21 cellular contexts compared by ENCODE assay signal in genomic region chr9:75117572-75117971, GRCh38. TPM values are rescaled to one million over a fixed set of nuclear protein-coding genes. Genes with fewer than 3 reads are reported as not detected.
DNase-seq lines count a peak whose midpoint lies in the region; ATAC-seq and TF ChIP-seq lines count a peak whose summit lies in the region.
"Had no signal": no experiment of that assay in that cellular context is flagged by ENCODE, and none has a peak within 500 bp of the region (broad histone marks: within the 10 kb centered on the region; RNA-seq: fewer than 3 reads in every experiment).

No MANE protein-coding gene starts in this region.

- H3K4me1 Mint-ChIP-seq in activated naive CD8-positive, alpha-beta T cell treated with anti-CD3 and anti-CD28 coated beads, Interleukin-2, amount 50 U/mL, for 24 hours, result peaks cover 52% of the 10 kb centered on the region
- H3K4me1 Mint-ChIP-seq in stimulated activated naive CD8-positive, alpha-beta T cell treated with anti-CD3 and anti-CD28 coated beads, Interleukin-15, Interleukin-2, amounts not matched to agents 100 ng/mL and 50 ng/mL, for 24 hours (ENCODE audit: low read depth), result peaks cover 48% of the 10 kb centered on the region
- H3K4me1 Mint-ChIP-seq: brain had no signal

- H3K9me3 Mint-ChIP-seq in activated naive CD4-positive, alpha-beta T cell treated with anti-CD3 and anti-CD28 coated beads, Interleukin-2, amount 50 U/mL, for 72 hours, result peaks cover 9 to 11% of the 10 kb centered on the region in 2 donors
- H3K9me3 Mint-ChIP-seq in activated naive CD8-positive, alpha-beta T cell treated with anti-CD3 and anti-CD28 coated beads, Interleukin-2, amount 50 U/mL, for 24 hours, result peaks cover 10% of the 10 kb centered on the region
- H3K9me3 Mint-ChIP-seq in stimulated activated naive CD8-positive, alpha-beta T cell treated with anti-CD3 and anti-CD28 coated beads, Interleukin-15, Interleukin-2, amounts not matched to agents 100 ng/mL and 50 ng/mL, for 24 hours, result peaks cover 7% of the 10 kb centered on the region
- H3K9me3 Mint-ChIP-seq: activated B cell treated with CpG ODN at 0.5 μM for 24 hours, brain had no signal

- DNase-seq in activated naive CD4-positive, alpha-beta T cell treated with anti-CD3 and anti-CD28 coated beads, Interleukin-2, amount 50 U/mL, for 72 hours (ENCODE audit: low spot score in 2 of 2), result no peak
- no peak for DNase-seq in activated naive CD4-positive, alpha-beta T cell treated with Interleukin-2 at 50 U/mL for 16 hours
- no peak for DNase-seq in activated naive CD8-positive, alpha-beta T cell treated with anti-CD3 and anti-CD28 coated beads, Interleukin-2, amount 50 U/mL, for 24 hours
- DNase-seq in foreskin fibroblast (no peak), upper lobe of left lung (no peak)
- DNase-seq: activated B cell treated with CpG ODN at 0.5 μM for 24 hours; activated gamma-delta T cell; effector CD8-positive, alpha-beta T cell; Kasumi-1; kidney; midbrain; naive thymus-derived CD4-positive, alpha-beta T cell; NCI-H1436; NCI-H2107; NCI-H748 treated with DMSO at 0.1 percent for 48 hours; trophoblast cell had no signal

- no peaks in the 10 kb centered on the region for H3K27me3 Mint-ChIP-seq in activated naive CD8-positive, alpha-beta T cell treated with anti-CD3 and anti-CD28 coated beads, Interleukin-2, amount 50 U/mL, for 24 hours
- H3K27me3 Mint-ChIP-seq in stimulated activated naive CD8-positive, alpha-beta T cell treated with anti-CD3 and anti-CD28 coated beads, Interleukin-15, Interleukin-2, amounts not matched to agents 100 ng/mL and 50 ng/mL, for 24 hours, result no peaks in the 10 kb centered on the region
- H3K27me3 Mint-ChIP-seq: activated B cell treated with CpG ODN at 0.5 μM for 24 hours; naive thymus-derived CD4-positive, alpha-beta T cell had no signal

- no peaks in the 10 kb centered on the region for H3K27me3 ChIP-seq in upper lobe of left lung
- H3K27me3 ChIP-seq: BLaER1 treated with 17β-estradiol and CSF1 and Interleukin-3, amounts not matched to agents 10 nM and 100 nM had no signal

- peaks cover 7 to 33% (median 13%) of the 10 kb centered on the region in 4 donors for H3K36me3 ChIP-seq in upper lobe of left lung

- peaks cover 9 to 29% (median 15%) of the 10 kb centered on the region in 4 donors for H3K4me1 ChIP-seq in upper lobe of left lung

- TF ChIP-seq POLR2A in upper lobe of left lung (IDR thresholded peaks at IDR 0.05), result no peak

- no peak overlapping the region for H3K4me3 Mint-ChIP-seq in activated naive CD8-positive, alpha-beta T cell treated with anti-CD3 and anti-CD28 coated beads, Interleukin-2, amount 50 U/mL, for 24 hours
- peak overlapping the region; percentile 6 for H3K4me3 Mint-ChIP-seq in stimulated activated naive CD8-positive, alpha-beta T cell treated with anti-CD3 and anti-CD28 coated beads, Interleukin-15, Interleukin-2, amounts not matched to agents 100 ng/mL and 50 ng/mL, for 24 hours
- H3K4me3 Mint-ChIP-seq: activated B cell treated with CpG ODN at 0.5 μM for 24 hours; brain; naive thymus-derived CD4-positive, alpha-beta T cell had no signal

- WGBS in upper lobe of left lung, 2 donors, result 91 to 92% methylated on average over 1 of the region's 1 CpG

- no peak overlapping the region for H3K27ac ChIP-seq in upper lobe of left lung
- H3K27ac ChIP-seq: BLaER1 treated with 17β-estradiol and CSF1 and Interleukin-3, amounts not matched to agents 10 nM and 100 nM had no signal

- no peak for TF ChIP-seq CTCF in foreskin fibroblast (IDR thresholded peaks at IDR 0.05; ENCODE audit: low read depth, low read length)
- no peak for TF ChIP-seq CTCF in upper lobe of left lung (IDR thresholded peaks at IDR 0.05)

- H3K9me3 ChIP-seq in upper lobe of left lung, result no peaks in the 10 kb centered on the region

- no peak for TF ChIP-seq EP300 in upper lobe of left lung (IDR thresholded peaks at IDR 0.05)

- H3K27ac Mint-ChIP-seq in activated naive CD4-positive, alpha-beta T cell treated with anti-CD3 and anti-CD28 coated beads, Interleukin-2, amount 50 U/mL, for 72 hours, result peak overlapping the region; percentile 2 to 41
- no peak overlapping the region for H3K27ac Mint-ChIP-seq in activated naive CD8-positive, alpha-beta T cell treated with anti-CD3 and anti-CD28 coated beads, Interleukin-2, amount 50 U/mL, for 24 hours
- H3K27ac Mint-ChIP-seq in stimulated activated naive CD8-positive, alpha-beta T cell treated with anti-CD3 and anti-CD28 coated beads, Interleukin-15, Interleukin-2, amounts not matched to agents 100 ng/mL and 50 ng/mL, for 24 hours, result peak overlapping the region; percentile 69
- H3K27ac Mint-ChIP-seq: brain had no signal

- H3K4me3 ChIP-seq in foreskin fibroblast (ENCODE audit: low read depth in 1 of 2, low read length in 2 of 2) (no peak overlapping the region), upper lobe of left lung (no peak overlapping the region)
- H3K4me3 ChIP-seq: BLaER1 treated with 17β-estradiol and CSF1 and Interleukin-3, amounts not matched to agents 10 nM and 100 nM had no signal

- peak; percentile 66 to 92 for ATAC-seq in activated naive CD4-positive, alpha-beta T cell treated with anti-CD3 and anti-CD28 coated beads, Interleukin-2, amount 50 U/mL, for 72 hours
- ATAC-seq in HG02852 (IDR thresholded peaks at IDR 0.05; ENCODE audit: unreplicated experiment) (peak; percentile 51), upper lobe of left lung (ENCODE audit: low FRiP score in 2 of 2) (no peak)
- ATAC-seq in activated naive CD8-positive, alpha-beta T cell treated with anti-CD3 and anti-CD28 coated beads, Interleukin-2, amount 50 U/mL, for 24 hours, result peak; percentile 72
- ATAC-seq: HCT116; naive thymus-derived CD4-positive, alpha-beta T cell had no signal

- peaks cover 38 to 53% of the 10 kb centered on the region in 2 donors for H3K36me3 Mint-ChIP-seq in activated naive CD4-positive, alpha-beta T cell treated with anti-CD3 and anti-CD28 coated beads, Interleukin-2, amount 50 U/mL, for 72 hours
- H3K36me3 Mint-ChIP-seq in activated naive CD8-positive, alpha-beta T cell treated with anti-CD3 and anti-CD28 coated beads, Interleukin-2, amount 50 U/mL, for 24 hours (ENCODE audit: low read depth), result peaks cover 34% of the 10 kb centered on the region
- peaks cover 34% of the 10 kb centered on the region for H3K36me3 Mint-ChIP-seq in stimulated activated naive CD8-positive, alpha-beta T cell treated with anti-CD3 and anti-CD28 coated beads, Interleukin-15, Interleukin-2, amounts not matched to agents 100 ng/mL and 50 ng/mL, for 24 hours (ENCODE audit: low read depth)

RNA-seq across cellular contexts. Expression of gene OSTF1, which starts 29.3 kb away (rescaled TPM):
- total RNA-seq in activated naive CD4-positive, alpha-beta T cell treated with anti-CD3 and anti-CD28 coated beads, Interleukin-2, amount 50 U/mL, for 72 hours, result 100 to 1,000 TPM in 1 of 2 donors, 10 to 100 TPM in 1; 69.0 to 105 TPM
- total RNA-seq in upper lobe of left lung, result 10 to 100 TPM; 17.8 to 84.9 (median 48.9) TPM

RNA-seq across cellular contexts. Expression of gene NMRK1, which starts 29.6 kb away (rescaled TPM):
- 10 to 100 TPM; 14.7 to 30.6 TPM for total RNA-seq in activated naive CD4-positive, alpha-beta T cell treated with anti-CD3 and anti-CD28 coated beads, Interleukin-2, amount 50 U/mL, for 72 hours
- 10 to 100 TPM; 17.5 to 46.6 (median 27.3) TPM for total RNA-seq in upper lobe of left lung

Comparison
In these comparisons a context has a peak if more than half of its experiments do, and no peak if none do; other contexts are left out.
1. ATAC-seq: peak in activated naive CD4-positive, alpha-beta T cell treated with anti-CD3 and anti-CD28 coated beads, Interleukin-2, amount 50 U/mL, for 72 hours (2 of 2), HG02852 (single experiment) and activated naive CD8-positive, alpha-beta T cell treated with anti-CD3 and anti-CD28 coated beads, Interleukin-2, amount 50 U/mL, for 24 hours (single experiment); none in upper lobe of left lung (0 of 2).